In the genomic region with DNA sequence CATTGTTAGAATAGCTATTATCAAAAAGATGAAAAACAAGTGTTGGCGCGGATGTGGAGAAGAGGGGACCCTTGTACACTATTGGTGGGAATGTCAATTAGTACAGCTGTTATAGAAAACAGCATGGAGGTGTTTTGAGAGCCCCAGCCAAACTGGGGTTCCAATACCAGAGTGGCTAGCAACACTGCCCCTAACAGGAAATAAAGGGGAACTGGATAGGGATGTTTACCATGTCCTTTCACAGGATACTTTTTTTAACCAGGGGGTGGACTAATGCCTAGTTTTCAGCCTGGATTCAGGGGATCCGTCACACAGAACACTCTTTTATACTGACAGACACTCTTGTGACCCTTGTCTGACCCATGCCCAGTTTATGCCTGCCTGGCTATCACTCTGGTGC, we compare ENCODE assay signal across 5 cellular contexts.
A peak's percentile ranks its signal among the peaks of the same experiment; 100 is the strongest.
DNase-seq lines count a peak whose midpoint lies in the region; ATAC-seq and TF ChIP-seq lines count a peak whose summit lies in the region.
"Had no signal": no experiment of that assay in that cellular context is flagged by ENCODE, and none has a peak within 500 bp of the region (broad histone marks: within the 10 kb centered on the region; RNA-seq: fewer than 3 reads in every experiment).

No MANE protein-coding gene starts in this region.

- ATAC-seq in GM21447 (IDR thresholded peaks at IDR 0.05; ENCODE audit: unreplicated experiment) = peak; percentile 18
- ATAC-seq in GM21786 (IDR thresholded peaks at IDR 0.05; ENCODE audit: unreplicated experiment) = no peak

- peak; percentile 33 for TF ChIP-seq CTCF in cardiac fibroblast (IDR thresholded peaks at IDR 0.05; ENCODE audit: low read depth, low read length)

- DNase-seq in cardiac fibroblast (ENCODE audit: low read depth in 2 of 2) (no peak), NCI-H2196 (lab: John Stamatoyannopoulos, UW; ENCODE audit: unreplicated experiment) (no peak)
- DNase-seq: upper lobe of left lung had no signal

- H3K4me3 ChIP-seq in cardiac fibroblast (replicated peaks in 1 of 2; ENCODE audit: low read depth in 2 of 2, low read length in 2 of 2) = no peak overlapping the region
- H3K4me3 ChIP-seq: upper lobe of left lung had no signal
